ENCODE assay signal across 18 cellular contexts in genomic region chr7:21550821-21551531, GRCh38. TPM values are rescaled to one million over a fixed set of nuclear protein-coding genes. Genes with fewer than 3 reads are reported as not detected.
DNase-seq lines count a peak whose midpoint lies in the region; ATAC-seq and TF ChIP-seq lines count a peak whose summit lies in the region.
"Had no signal": no experiment of that assay in that cellular context is flagged by ENCODE, and none has a peak within 500 bp of the region (broad histone marks: within the 10 kb centered on the region; RNA-seq: fewer than 3 reads in every experiment).

No MANE protein-coding gene starts in this region.

- in situ Hi-C loops in Panc1 (cut with HindIII; ENCODE audit: low pct_unique_long_range_greater_than_20kb, low sequenced_read_pairs): no loop called here

- DNase-seq in DMS53 treated with DMSO at 0.1 percent for 48 hours (lab: John Stamatoyannopoulos, UW; ENCODE audit: unreplicated experiment): peak; percentile 99
- peak; percentile 48 for DNase-seq in Karpas-422
- no peak for DNase-seq in Panc1 (ENCODE audit: low read depth, low spot score)
- peak; percentile 35 for DNase-seq in left kidney (ENCODE audit: low read depth, low spot score)
- no peak for DNase-seq in D341Med (ENCODE audit: low spot score)
- no peak for DNase-seq in SW480 (ENCODE audit: low spot score)
- DNase-seq: activated gamma-delta T cell treated with Interleukin-2 at 50 U/mL for 16 hours, cortex of kidney, DND-41, heart left ventricle, left cardiac atrium, MM.1S, spleen, T-cell had no signal

- no peaks in the 10 kb centered on the region for H3K79me2 ChIP-seq in Karpas-422 (ENCODE audit: low read length)

- no peaks in the 10 kb centered on the region for H4K20me1 ChIP-seq in Karpas-422 (ENCODE audit: insufficient read depth, low read depth, low read length)
- H4K20me1 ChIP-seq: BLaER1 had no signal

- H3K9me2 ChIP-seq in Karpas-422 (replicated peaks; ENCODE audit: insufficient read depth, low read length): no peaks in the 10 kb centered on the region

- ATAC-seq in Panc1 (no peak), HG02973 (IDR thresholded peaks at IDR 0.05; ENCODE audit: unreplicated experiment) (no peak), HG03196 (IDR thresholded peaks at IDR 0.05; ENCODE audit: unreplicated experiment) (no peak)
- ATAC-seq: heart left ventricle, left cardiac atrium, T-cell had no signal

- H2AFZ ChIP-seq in Karpas-422 (ENCODE audit: low read length): no peak overlapping the region

- POLR2A ChIA-PET in Panc1 (lab: Charles Lee): no interaction called here

- no peak overlapping the region for H3K4me2 ChIP-seq in Karpas-422 (ENCODE audit: low read depth, low read length, poor library complexity, severe bottlenecking)
- H3K4me2 ChIP-seq: BLaER1 had no signal

- no peaks in the 10 kb centered on the region for H3K27me3 ChIP-seq in Karpas-422 (ENCODE audit: low read length)
- no peaks in the 10 kb centered on the region; the same call in 1 of the 2 replicates for H3K27me3 ChIP-seq in Panc1 (ENCODE audit: control insufficient read depth, insufficient read depth, low read length)
- H3K27me3 ChIP-seq: BLaER1, esophagus muscularis mucosa had no signal

- TF ChIP-seq CTCF in Panc1 (IDR thresholded peaks at IDR 0.05): peak; percentile 31

- CTCF ChIA-PET in Panc1 (lab: Charles Lee): interaction anchor here (0.6 kb wide), 1 partner anchor 532 kb away, joined by 6 read pairs; no protein-coding TSS in a partner anchor

- H3K36me3 ChIP-seq in Karpas-422 (ENCODE audit: insufficient read depth, low read length) (no peaks in the 10 kb centered on the region), Panc1 (ENCODE audit: control insufficient read depth, insufficient read depth, low read length) (no peaks in the 10 kb centered on the region)
- H3K36me3 ChIP-seq: BLaER1, heart left ventricle, spleen had no signal

- H3K4me3 ChIP-seq in Karpas-422 (ENCODE audit: low read length) (no peak overlapping the region), Panc1 (ENCODE audit: low read depth in 2 of 2, low read length in 2 of 2) (no peak overlapping the region)
- H3K4me3 ChIP-seq: BLaER1, esophagus muscularis mucosa, heart left ventricle, spleen had no signal

- intact Hi-C loops in Panc1 (cut with micrococcal nuclease; ENCODE audit: unreplicated experiment): no loop called here

- no peaks in the 10 kb centered on the region for H3K4me1 ChIP-seq in Karpas-422 (ENCODE audit: low read length)
- no peaks in the 10 kb centered on the region for H3K4me1 ChIP-seq in Panc1 (ENCODE audit: control insufficient read depth, insufficient read depth, low read length)
- H3K4me1 ChIP-seq: BLaER1, esophagus muscularis mucosa, heart left ventricle, spleen had no signal

- H3K27ac ChIP-seq in Karpas-422 (ENCODE audit: low read length): no peak overlapping the region
- H3K27ac ChIP-seq in Panc1 (ENCODE audit: low read length): no peak overlapping the region
- H3K27ac ChIP-seq: BLaER1, esophagus muscularis mucosa, heart left ventricle, spleen had no signal

- no TSS peak for BruUV-seq in Panc1 (replicated peaks; lab: Mats Ljungman, UMichigan)

- no peak overlapping the region for H3K9ac ChIP-seq in Karpas-422 (ENCODE audit: low read length)
- H3K9ac ChIP-seq: BLaER1 had no signal

- H3K9me3 ChIP-seq in Karpas-422 (ENCODE audit: low read length) (no peaks in the 10 kb centered on the region), Panc1 (ENCODE audit: control insufficient read depth, insufficient read depth, low read depth, low read length) (no peaks in the 10 kb centered on the region)
- H3K9me3 ChIP-seq: BLaER1, esophagus muscularis mucosa, heart left ventricle, spleen had no signal

RNA-seq across cellular contexts. Expression of gene DNAH11, which starts 8.1 kb away (rescaled TPM):
- total RNA-seq in Karpas-422 (2014; rRNA removed; shearing (Covaris generic); ENCODE audit: low replicate concordance): 0.04 TPM in 1 of 2 replicates, not detected in the other
- total RNA-seq in Panc1 (2021; ENCODE audit: unreplicated experiment): 0.15 TPM
- 0.12 TPM for polyA plus RNA-seq in Panc1 (2012; ENCODE audit: insufficient read length)

Comparison
In these comparisons a context has a peak if more than half of its experiments do, and no peak if none do; other contexts are left out.
1. DNase-seq: peak in DMS53 treated with DMSO at 0.1 percent for 48 hours (single experiment), Karpas-422 (single experiment) and left kidney (single experiment); none in Panc1 (single experiment), D341Med (single experiment) and SW480 (single experiment).